ENCODE assay signal across 9 cellular contexts in genomic region chr17:38727661-38728220, GRCh38. TPM values are rescaled to one million over a fixed set of nuclear protein-coding genes. Genes with fewer than 3 reads are reported as not detected.
A peak's percentile ranks its signal among the peaks of the same experiment; 100 is the strongest.
DNase-seq lines count a peak whose midpoint lies in the region; ATAC-seq and TF ChIP-seq lines count a peak whose summit lies in the region.
"Had no signal": no experiment of that assay in that cellular context is flagged by ENCODE, and none has a peak within 500 bp of the region (broad histone marks: within the 10 kb centered on the region; RNA-seq: fewer than 3 reads in every experiment).

No MANE protein-coding gene starts in this region.

- H4K20me1 ChIP-seq in hepatocyte (ENCODE audit: insufficient read depth, poor library complexity, severe bottlenecking): no peaks in the 10 kb centered on the region

- H3K27ac Mint-ChIP-seq in activated naive CD4-positive, alpha-beta T cell treated with anti-CD3 and anti-CD28 coated beads for 36 hours: peak overlapping the region; percentile 98

- no peak overlapping the region for H2AFZ ChIP-seq in hepatocyte

- H3K36me3 ChIP-seq in hepatocyte (replicated peaks; ENCODE audit: insufficient read depth, low read depth): no peaks in the 10 kb centered on the region

- TF ChIP-seq CTCF in 22Rv1 (IDR thresholded peaks at IDR 0.05): no peak
- TF ChIP-seq CTCF in hepatocyte (IDR thresholded peaks at IDR 0.05; ENCODE audit: poor library complexity): no peak

- 90% methylated on average over 9 of the region's 9 CpGs for WGBS in hepatocyte (ENCODE audit: low lambda C conversion rate, missing lambda C conversion rate)

- H3K4me1 ChIP-seq in hepatocyte (ENCODE audit: insufficient read depth): peaks cover 23% of the 10 kb centered on the region

- H3K79me2 ChIP-seq in hepatocyte: peaks cover 7% of the 10 kb centered on the region

- H3K4me3 Mint-ChIP-seq in activated naive CD4-positive, alpha-beta T cell treated with anti-CD3 and anti-CD28 coated beads for 36 hours: peak overlapping the region; percentile 58

- CTCF ChIA-PET in activated naive CD4-positive, alpha-beta T cell treated with anti-CD3 and anti-CD28 coated beads for 36 hours (lab: Charles Lee): interaction anchor here (1.0 to 3.6 kb wide), 8 partner anchors 12 to 209 kb away, joined by 3 to 17 read pairs (median 6); partner anchors contain the start of gene MLLT6

- no peak for ATAC-seq in HG03159 (IDR thresholded peaks at IDR 0.05; ENCODE audit: unreplicated experiment)
- ATAC-seq: mucosa of descending colon had no signal

- H3K9me2 ChIP-seq in hepatocyte (replicated peaks; ENCODE audit: insufficient read depth): no peaks in the 10 kb centered on the region

- H3K27ac ChIP-seq in 22Rv1: peak overlapping the region; percentile 95; the same call in 1 of the 2 replicates
- H3K27ac ChIP-seq in hepatocyte: no peak overlapping the region

- intact Hi-C loops in activated naive CD4-positive, alpha-beta T cell treated with anti-CD3 and anti-CD28 coated beads for 36 hours (cut with micrococcal nuclease): loop anchor here (1.0 kb wide), 2 partner anchors 21 to 50 kb away; no protein-coding TSS in a partner anchor

- H3K36me3 Mint-ChIP-seq in activated naive CD4-positive, alpha-beta T cell treated with anti-CD3 and anti-CD28 coated beads for 36 hours (ENCODE audit: low read depth): peaks cover 21% of the 10 kb centered on the region

- no peak overlapping the region for H3K4me3 ChIP-seq in hepatocyte
- H3K4me3 ChIP-seq: mucosa of descending colon had no signal

- H3K9me3 ChIP-seq in hepatocyte (ENCODE audit: low read depth): no peaks in the 10 kb centered on the region
- H3K9me3 ChIP-seq: mucosa of descending colon had no signal

- H3K9me3 Mint-ChIP-seq in activated naive CD4-positive, alpha-beta T cell treated with anti-CD3 and anti-CD28 coated beads for 36 hours: peaks cover 3% of the 10 kb centered on the region

- H3K27me3 Mint-ChIP-seq in activated naive CD4-positive, alpha-beta T cell treated with anti-CD3 and anti-CD28 coated beads for 36 hours (ENCODE audit: low read depth): no peaks in the 10 kb centered on the region

- no peaks in the 10 kb centered on the region for H3K27me3 ChIP-seq in hepatocyte

- no peak overlapping the region for H3K4me2 ChIP-seq in hepatocyte

- DNase-seq in T-helper 2 cell: peak in 3 of 5 experiments; percentile 60 to 81 (median 80)
- DNase-seq in activated naive CD4-positive, alpha-beta T cell treated with anti-CD3 and anti-CD28 coated beads for 36 hours: peak; percentile 94
- peak; percentile 51 to 71 for DNase-seq in stimulated activated CD4-positive, alpha-beta T cell treated with anti-CD3 and anti-CD28 coated beads, Interleukin-12 subunit alpha, Interleukin-12 subunit beta, amount 100 ng/mL, for 24 hours (ENCODE audit: low read depth in 2 of 2)
- DNase-seq in NCI-H2196 treated with DMSO at 0.1 percent for 48 hours (lab: John Stamatoyannopoulos, UW; ENCODE audit: unreplicated experiment): no peak
- DNase-seq in hepatocyte (ENCODE audit: low spot score): no peak
- no peak for DNase-seq in HK-2 (ENCODE audit: unreplicated experiment)

- peaks cover 67% of the 10 kb centered on the region for H3K4me1 Mint-ChIP-seq in activated naive CD4-positive, alpha-beta T cell treated with anti-CD3 and anti-CD28 coated beads for 36 hours (ENCODE audit: low read depth)

RNA-seq across cellular contexts. Expression of gene CISD3, which starts 2.4 kb away (rescaled TPM):
- total RNA-seq in activated naive CD4-positive, alpha-beta T cell treated with anti-CD3 and anti-CD28 coated beads for 36 hours: 10 to 100 TPM; 35.1 to 35.8 TPM
- 4.9 and 5.0 TPM in 2 replicates for total RNA-seq in hepatocyte
- polyA plus RNA-seq in hepatocyte: 37.0 and 41.6 TPM in 2 replicates

RNA-seq across cellular contexts. Expression of gene PCGF2, which starts 20.4 kb away (rescaled TPM):
- 1 to 10 TPM; 1.2 TPM for total RNA-seq in activated naive CD4-positive, alpha-beta T cell treated with anti-CD3 and anti-CD28 coated beads for 36 hours
- total RNA-seq in hepatocyte: 7.2 and 8.7 TPM in 2 replicates
- polyA plus RNA-seq in hepatocyte: 11.0 and 13.0 TPM in 2 replicates

RNA-seq across cellular contexts. Expression of gene MLLT6, which starts 22.7 kb away (rescaled TPM):
- 100 to 1,000 TPM; 170 to 177 TPM for total RNA-seq in activated naive CD4-positive, alpha-beta T cell treated with anti-CD3 and anti-CD28 coated beads for 36 hours
- total RNA-seq in hepatocyte: 27.5 and 31.2 TPM in 2 replicates
- polyA plus RNA-seq in hepatocyte: 10.6 and 11.0 TPM in 2 replicates

RNA-seq across cellular contexts. Expression of gene PSMB3, which starts 24.8 kb away (rescaled TPM):
- total RNA-seq in activated naive CD4-positive, alpha-beta T cell treated with anti-CD3 and anti-CD28 coated beads for 36 hours: 100 to 1,000 TPM; 368 to 369 TPM
- 127 and 166 TPM in 2 replicates for total RNA-seq in hepatocyte
- 252 and 275 TPM in 2 replicates for polyA plus RNA-seq in hepatocyte

RNA-seq across cellular contexts. Expression of gene EPOP, which starts 53.0 kb away (rescaled TPM):
- total RNA-seq in activated naive CD4-positive, alpha-beta T cell treated with anti-CD3 and anti-CD28 coated beads for 36 hours: 10 to 100 TPM; 17.6 to 19.2 TPM
- 0.92 and 0.93 TPM in 2 replicates for total RNA-seq in hepatocyte
- 0.37 and 0.45 TPM in 2 replicates for polyA plus RNA-seq in hepatocyte

Comparison
In these comparisons a context has a peak if more than half of its experiments do, and no peak if none do; other contexts are left out.
1. DNase-seq: peak in T-helper 2 cell (3 of 5), activated naive CD4-positive, alpha-beta T cell treated with anti-CD3 and anti-CD28 coated beads for 36 hours (single experiment) and stimulated activated CD4-positive, alpha-beta T cell treated with anti-CD3 and anti-CD28 coated beads, Interleukin-12 subunit alpha, Interleukin-12 subunit beta, amount 100 ng/mL, for 24 hours (2 of 2); none in NCI-H2196 treated with DMSO at 0.1 percent for 48 hours (single experiment), hepatocyte (single experiment) and HK-2 (single experiment).